ENCODE assay signal across 12 cellular contexts in genomic region chr4:37908488-37909343, GRCh38. TPM values are rescaled to one million over a fixed set of nuclear protein-coding genes. Genes with fewer than 3 reads are reported as not detected.
DNase-seq lines count a peak whose midpoint lies in the region; ATAC-seq and TF ChIP-seq lines count a peak whose summit lies in the region.
"Had no signal": no experiment of that assay in that cellular context is flagged by ENCODE, and none has a peak within 500 bp of the region (broad histone marks: within the 10 kb centered on the region; RNA-seq: fewer than 3 reads in every experiment).

No MANE protein-coding gene starts in this region.

- H3K36me3 Mint-ChIP-seq in CD14-positive monocyte: peaks cover 33 to 49% of the 10 kb centered on the region in 2 donors
- peaks cover 7 to 29% of the 10 kb centered on the region in 2 donors for H3K36me3 Mint-ChIP-seq in stimulated activated naive B cell treated with anti-CD40 and anti-IgM and Interleukin-4, amounts not matched to agents 10 μg/mL and 1 μg/mL and 100 μg/mL, for 72 hours

- intact Hi-C loops in CD14-positive monocyte (cut with micrococcal nuclease): no loop called here
- intact Hi-C loops in psoas muscle (cut with DNase I): no loop called here

- peak overlapping the region in 1 of 2 donors; percentile 44 for H3K4me3 Mint-ChIP-seq in CD14-positive monocyte
- no peak overlapping the region for H3K4me3 Mint-ChIP-seq in stimulated activated naive B cell treated with anti-CD40 and anti-IgM and Interleukin-4, amounts not matched to agents 10 μg/mL and 1 μg/mL and 100 μg/mL, for 72 hours
- H3K4me3 Mint-ChIP-seq: activated T-cell treated with anti-CD3 and anti-CD28 coated beads, Interleukin-2, amount 50 U/mL, for 4 hours; neural crest cell had no signal

- no peaks in the 10 kb centered on the region for H3K9me3 Mint-ChIP-seq in CD14-positive monocyte
- H3K9me3 Mint-ChIP-seq in stimulated activated naive B cell treated with anti-CD40 and anti-IgM and Interleukin-4, amounts not matched to agents 10 μg/mL and 1 μg/mL and 100 μg/mL, for 72 hours: no peaks in the 10 kb centered on the region
- H3K9me3 Mint-ChIP-seq: activated T-cell treated with anti-CD3 and anti-CD28 coated beads, Interleukin-2, amount 50 U/mL, for 4 hours; neural crest cell had no signal

- peaks cover 38% of the 10 kb centered on the region for H3K4me1 Mint-ChIP-seq in CD14-positive monocyte
- H3K4me1 Mint-ChIP-seq in stimulated activated naive B cell treated with anti-CD40 and anti-IgM and Interleukin-4, amounts not matched to agents 10 μg/mL and 1 μg/mL and 100 μg/mL, for 72 hours: peaks cover 21 to 42% of the 10 kb centered on the region in 2 donors

- H3K4me1 ChIP-seq in cardiac muscle cell (ENCODE audit: low read depth) (peaks cover 25% of the 10 kb centered on the region), psoas muscle (peaks cover 29% of the 10 kb centered on the region)

- H3K4me3 ChIP-seq in cardiac muscle cell (no peak overlapping the region), psoas muscle (peak overlapping the region; percentile 19), H7 (ENCODE audit: insufficient read depth, low read depth, low read length) (no peak overlapping the region)

- H3K27ac Mint-ChIP-seq in CD14-positive monocyte: peak overlapping the region in 4 of 7 donors; percentile 35 to 83 (median 55)
- no peak overlapping the region for H3K27ac Mint-ChIP-seq in stimulated activated naive B cell treated with anti-CD40 and anti-IgM and Interleukin-4, amounts not matched to agents 10 μg/mL and 1 μg/mL and 100 μg/mL, for 72 hours

- DNase-seq in CD14-positive monocyte (ENCODE audit: low spot score) (no peak), astrocyte of the hippocampus (ENCODE audit: low read depth, low spot score) (peak; percentile 83), cardiac muscle cell (ENCODE audit: low read depth in 1 of 2, low spot score in 1 of 2) (peak in 1 of 2 donors; percentile 65), psoas muscle (no peak), H7 (no peak), GF-D8 (lab: John Stamatoyannopoulos, UW) (no peak)
- DNase-seq in stimulated activated naive B cell treated with anti-CD40 and anti-IgM and Interleukin-4, amounts not matched to agents 10 μg/mL and 1 μg/mL and 100 μg/mL, for 72 hours: no peak
- DNase-seq in stimulated activated CD4-positive, alpha-beta T cell treated with anti-CD3 and anti-CD28 coated beads, Interleukin-15, amount 100 ng/mL, for 24 hours: no peak
- DNase-seq: activated T-cell treated with anti-CD3 and anti-CD28 coated beads, Interleukin-2, amount 50 U/mL, for 4 hours; NCI-H2107 had no signal

- H3K9me3 ChIP-seq in cardiac muscle cell (ENCODE audit: low read depth): no peaks in the 10 kb centered on the region
- no peaks in the 10 kb centered on the region for H3K9me3 ChIP-seq in psoas muscle

- peak overlapping the region; percentile 55 for H3K27ac ChIP-seq in cardiac muscle cell
- peak overlapping the region; percentile 60 for H3K27ac ChIP-seq in psoas muscle

- H3K27me3 ChIP-seq in cardiac muscle cell: no peaks in the 10 kb centered on the region
- H3K27me3 ChIP-seq in psoas muscle (ENCODE audit: insufficient read depth in 3 of 3, low read length in 2 of 3): no peaks in the 10 kb centered on the region
- H3K27me3 ChIP-seq in H7 (ENCODE audit: control insufficient read depth, insufficient read depth, low read length): no peaks in the 10 kb centered on the region

- WGBS in psoas muscle, 3 donors: 35 to 49% (median 39%) methylated on average over 21 of the region's 21 CpGs

- peak; percentile 25 to 45 (median 28) for ATAC-seq in psoas muscle
- ATAC-seq in stimulated activated naive B cell treated with anti-CD40 and anti-IgM and Interleukin-4, amounts not matched to agents 10 μg/mL and 1 μg/mL and 100 μg/mL, for 72 hours (replicated peaks): no peak
- ATAC-seq: activated T-cell treated with anti-CD3 and anti-CD28 coated beads, Interleukin-2, amount 50 U/mL, for 4 hours; Panc1 had no signal

- H3K36me3 ChIP-seq in cardiac muscle cell: no peaks in the 10 kb centered on the region
- H3K36me3 ChIP-seq in psoas muscle (ENCODE audit: insufficient read depth in 1 of 2, low read depth in 1 of 2): no peaks in the 10 kb centered on the region
- no peaks in the 10 kb centered on the region for H3K36me3 ChIP-seq in H7 (replicated peaks; ENCODE audit: control insufficient read depth, insufficient read depth, low read length)

- no peaks in the 10 kb centered on the region for H3K27me3 Mint-ChIP-seq in CD14-positive monocyte (ENCODE audit: low read depth in 3 of 3)
- H3K27me3 Mint-ChIP-seq in stimulated activated naive B cell treated with anti-CD40 and anti-IgM and Interleukin-4, amounts not matched to agents 10 μg/mL and 1 μg/mL and 100 μg/mL, for 72 hours: no peaks in the 10 kb centered on the region

- TF ChIP-seq CTCF in CD14-positive monocyte (IDR thresholded peaks at IDR 0.05): no peak
- TF ChIP-seq CTCF in cardiac muscle cell (IDR thresholded peaks at IDR 0.05; ENCODE audit: low read depth, low read length): no peak
- no peak for TF ChIP-seq CTCF in psoas muscle (IDR thresholded peaks at IDR 0.05)

RNA-seq across cellular contexts. Expression of gene TBC1D1, which starts 17.8 kb away (rescaled TPM):
- polyA plus RNA-seq in CD14-positive monocyte (10 to 100 TPM; 23.3 to 31.5 TPM), cardiac muscle cell (100.0 and 147 TPM in 2 replicates), psoas muscle (100 to 1,000 TPM in 1 of 3 donors, 10 to 100 TPM in 2; 18.1 to 130 (median 71.7) TPM)
- total RNA-seq in cardiac muscle cell (130 and 214 TPM in 2 replicates), psoas muscle (100 to 1,000 TPM in 1 of 4 donors, 10 to 100 TPM in 3; 37.1 to 120 (median 40.6) TPM)
- 102 and 132 TPM in 2 replicates for total RNA-seq in H7 (2014; rRNA removed; shearing (Covaris generic))

RNA-seq across cellular contexts. Expression of gene PTTG2, which starts 51.5 kb away (rescaled TPM):
- polyA plus RNA-seq in CD14-positive monocyte (not detected), cardiac muscle cell (not detected in 2 replicates), psoas muscle (1 to 10 TPM in 1 of 3 donors, under 1 TPM in 2; 0.10 to 3.9 (median 0.18) TPM)
- total RNA-seq in cardiac muscle cell (not detected in 2 replicates), psoas muscle (1 to 10 TPM in 1 of 4 donors, not detected in 3; 1.2 TPM)
- total RNA-seq in H7 (2014; rRNA removed; shearing (Covaris generic)): not detected in 2 replicates
- total RNA-seq: activated T-cell treated with anti-CD3 and anti-CD28 coated beads, Interleukin-2, amount 50 U/mL, for 4 hours; neural crest cell had no signal

Comparison
In these comparisons a context has a peak if more than half of its experiments do, and no peak if none do; other contexts are left out.
1. ATAC-seq: peak in psoas muscle (4 of 4); none in stimulated activated naive B cell treated with anti-CD40 and anti-IgM and Interleukin-4, amounts not matched to agents 10 μg/mL and 1 μg/mL and 100 μg/mL, for 72 hours (0 of 2).